10 cellular contexts compared by ENCODE assay signal in the genomic region with DNA sequence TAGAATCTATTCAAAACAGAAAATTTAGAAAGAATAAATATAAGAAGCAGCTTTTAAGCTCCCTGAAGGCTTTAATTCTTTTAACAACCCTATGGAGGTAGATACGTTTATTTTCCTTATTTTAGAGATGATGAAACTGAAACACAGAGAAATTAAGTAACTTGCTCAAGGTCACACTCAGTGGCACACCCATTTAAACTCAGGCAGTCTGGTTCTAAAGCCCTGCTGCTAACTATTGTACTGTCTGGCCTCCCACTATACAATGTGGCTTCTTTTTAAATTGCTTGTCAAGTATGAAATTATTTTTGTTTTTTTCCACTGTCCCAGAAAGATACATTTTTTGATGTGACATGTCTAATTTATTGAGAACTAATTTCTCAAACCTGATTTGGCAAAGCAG. TPM values are rescaled to one million over a fixed set of nuclear protein-coding genes. Genes with fewer than 3 reads are reported as not detected.
A peak's percentile ranks its signal among the peaks of the same experiment; 100 is the strongest.
DNase-seq lines count a peak whose midpoint lies in the region; ATAC-seq and TF ChIP-seq lines count a peak whose summit lies in the region.
"Had no signal": no experiment of that assay in that cellular context is flagged by ENCODE, and none has a peak within 500 bp of the region (broad histone marks: within the 10 kb centered on the region; RNA-seq: fewer than 3 reads in every experiment).

No MANE protein-coding gene starts in this region.

- peaks cover 18 to 47% of the 10 kb centered on the region in 2 donors for H3K36me3 Mint-ChIP-seq in activated naive CD4-positive, alpha-beta T cell treated with anti-CD3 and anti-CD28 coated beads, Interleukin-2, amount 50 U/mL, for 72 hours
- H3K36me3 Mint-ChIP-seq in memory B cell, result peaks cover 5% of the 10 kb centered on the region

- H3K4me3 Mint-ChIP-seq in memory B cell, result no peak overlapping the region

- peaks cover 54% of the 10 kb centered on the region; the same call in 1 of the 2 replicates for H4K20me1 ChIP-seq in HCT116 (ENCODE audit: insufficient read depth)

- no peak overlapping the region for H3K9ac ChIP-seq in HCT116 (ENCODE audit: low read length)

- ATAC-seq in HCT116 (no peak), memory B cell (ENCODE audit: low read depth) (no peak), GM19328 (IDR thresholded peaks at IDR 0.05; ENCODE audit: unreplicated experiment) (no peak)
- no peak for ATAC-seq in activated naive CD4-positive, alpha-beta T cell treated with anti-CD3 and anti-CD28 coated beads, Interleukin-2, amount 50 U/mL, for 72 hours

- H3K9me3 ChIP-seq in HCT116 (ENCODE audit: control insufficient read depth in 1 of 2, insufficient read depth in 1 of 2, low read depth in 1 of 2, low read length in 2 of 2), result no peaks in the 10 kb centered on the region

- H3K9me2 ChIP-seq in HCT116 (ENCODE audit: insufficient read depth), result no peaks in the 10 kb centered on the region

- H3K4me1 ChIP-seq in ACC112 (ENCODE audit: control insufficient read depth, insufficient read depth, low read length, unreplicated experiment) (peaks cover 19% of the 10 kb centered on the region), HCT116 (ENCODE audit: control insufficient read depth in 1 of 2, insufficient read depth in 2 of 2, low read length in 2 of 2) (peaks cover 12 to 28% of the 10 kb centered on the region in 2 experiments)

- CTCF ChIA-PET in HCT116 (lab: Charles Lee), result no interaction called here

- peak overlapping the region; percentile 84; the same call in 1 of the 2 replicates for H3K4me2 ChIP-seq in HCT116 (ENCODE audit: low read length)

- H3K27ac Mint-ChIP-seq in activated naive CD4-positive, alpha-beta T cell treated with anti-CD3 and anti-CD28 coated beads, Interleukin-2, amount 50 U/mL, for 72 hours, result peak overlapping the region; percentile 69 to 91
- H3K27ac Mint-ChIP-seq in memory B cell, result peak overlapping the region; percentile 99

- H3K27me3 ChIP-seq in ACC112 (ENCODE audit: insufficient read depth, low read length), result no peaks in the 10 kb centered on the region
- H3K27me3 ChIP-seq in HCT116 (ENCODE audit: insufficient read depth, low read length), result no peaks in the 10 kb centered on the region

- H3K4me3 ChIP-seq in ACC112 (ENCODE audit: low read depth, low read length) (peak overlapping the region; percentile 90), HCT116 (replicated peaks in 1 of 2; ENCODE audit: low read depth in 1 of 2, low read length in 2 of 2) (peak overlapping the region in 1 of 2 experiments; percentile 95; a peak in 1 of 4 replicates)

- TF ChIP-seq RAD21 in HCT116 (IDR thresholded peaks at IDR 0.05; ENCODE audit: low read depth), result no peak

- H3K27ac ChIP-seq in ACC112 (ENCODE audit: low read depth, low read length), result peak overlapping the region; percentile 74; the same call in 1 of the 2 replicates
- H3K27ac ChIP-seq in HCT116 (ENCODE audit: low read depth, low read length), result no peak overlapping the region

- RAD21 ChIA-PET in HCT116 (lab: Charles Lee; ENCODE audit: low non-redundant PET in 1 of 2, low total read pairs in 2 of 2, uncharacterized antibody in 2 of 2, unreplicated experiment in 2 of 2), result no interaction called here

- TF ChIP-seq CTCF in HCT116 (IDR thresholded peaks at IDR 0.05 in 2 of 3, conservative IDR thresholded peaks at IDR 0.05 in 1 of 3; ENCODE audit: borderline replicate concordance in 1 of 3, insufficient read depth in 1 of 3, low read depth in 2 of 3, low read length in 2 of 3) (no peak), GM20000 (IDR thresholded peaks at IDR 0.05; ENCODE audit: extremely low read depth, missing control alignments) (no peak)

- peaks cover 22% of the 10 kb centered on the region for H3K4me1 Mint-ChIP-seq in memory B cell

- intact Hi-C loops in HCT116 (cut with micrococcal nuclease), result no loop called here

- H3K9me3 Mint-ChIP-seq in activated naive CD4-positive, alpha-beta T cell treated with anti-CD3 and anti-CD28 coated beads, Interleukin-2, amount 50 U/mL, for 72 hours, result no peaks in the 10 kb centered on the region
- H3K9me3 Mint-ChIP-seq in memory B cell, result no peaks in the 10 kb centered on the region

- DNase-seq in HCT116 (ENCODE audit: low read depth, low spot score) (no peak), memory B cell (ENCODE audit: low spot score in 2 of 2) (no peak), GM20000 (ENCODE audit: low spot score) (no peak), NCI-H2081 (lab: John Stamatoyannopoulos, UW) (no peak), NCI-H82 (lab: John Stamatoyannopoulos, UW) (no peak)
- no peak for DNase-seq in activated naive CD4-positive, alpha-beta T cell treated with anti-CD3 and anti-CD28 coated beads, Interleukin-2, amount 50 U/mL, for 72 hours (ENCODE audit: low spot score in 2 of 2)

- BruUV-seq in HCT116 (replicated peaks; lab: Mats Ljungman, UMichigan), result no TSS peak

- H3K36me3 ChIP-seq in ACC112 (ENCODE audit: insufficient read depth, low read length) (0 out of 2 replicates have a peak, but pooled peaks cover 5% of the 10 kb centered on the region), HCT116 (ENCODE audit: control insufficient read depth in 1 of 2, insufficient read depth in 2 of 2, low read length in 2 of 2) (peaks cover 0 to 10% of the 10 kb centered on the region in 2 experiments; a peak in 1 of 4 replicates)

- H3K79me2 ChIP-seq in ACC112 (ENCODE audit: control insufficient read depth, insufficient read depth, low read length, unreplicated experiment) (peaks cover 69% of the 10 kb centered on the region), HCT116 (ENCODE audit: insufficient read depth, low read length) (peaks cover 83% of the 10 kb centered on the region)

- no peak for TF ChIP-seq POLR2A in HCT116 (IDR thresholded peaks at IDR 0.05; ENCODE audit: borderline replicate concordance, extremely low read depth, insufficient read depth, insufficient read length)

- H2AFZ ChIP-seq in ACC112 (ENCODE audit: low read length, unreplicated experiment) (no peak overlapping the region), HCT116 (ENCODE audit: low read depth, low read length, poor library complexity, severe bottlenecking) (no peak overlapping the region)

- no peaks in the 10 kb centered on the region for H3K27me3 Mint-ChIP-seq in memory B cell

- POLR2A ChIA-PET in HCT116 (lab: Charles Lee), result no interaction called here

TF ChIP-seq in HCT116, 20 proteins besides CTCF, POLR2A, EP300 and RAD21:
- TF ChIP-seq JUND (IDR thresholded peaks at IDR 0.05) (no peak), ZFX (IDR thresholded peaks at IDR 0.05) (no peak), FOSL1 (IDR thresholded peaks at IDR 0.05; ENCODE audit: low read depth) (no peak), SP1 (IDR thresholded peaks at IDR 0.05; ENCODE audit: low read depth) (no peak)
- TF ChIP-seq, protein P1, sequence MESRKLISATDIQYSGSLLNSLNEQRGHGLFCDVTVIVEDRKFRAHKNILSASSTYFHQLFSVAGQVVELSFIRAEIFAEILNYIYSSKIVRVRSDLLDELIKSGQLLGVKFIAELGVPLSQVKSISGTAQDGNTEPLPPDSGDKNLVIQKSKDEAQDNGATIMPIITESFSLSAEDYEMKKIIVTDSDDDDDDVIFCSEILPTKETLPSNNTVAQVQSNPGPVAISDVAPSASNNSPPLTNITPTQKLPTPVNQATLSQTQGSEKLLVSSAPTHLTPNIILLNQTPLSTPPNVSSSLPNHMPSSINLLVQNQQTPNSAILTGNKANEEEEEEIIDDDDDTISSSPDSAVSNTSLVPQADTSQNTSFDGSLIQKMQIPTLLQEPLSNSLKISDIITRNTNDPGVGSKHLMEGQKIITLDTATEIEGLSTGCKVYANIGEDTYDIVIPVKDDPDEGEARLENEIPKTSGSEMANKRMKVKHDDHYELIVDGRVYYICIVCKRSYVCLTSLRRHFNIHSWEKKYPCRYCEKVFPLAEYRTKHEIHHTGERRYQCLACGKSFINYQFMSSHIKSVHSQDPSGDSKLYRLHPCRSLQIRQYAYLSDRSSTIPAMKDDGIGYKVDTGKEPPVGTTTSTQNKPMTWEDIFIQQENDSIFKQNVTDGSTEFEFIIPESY (IDR thresholded peaks at IDR 0.05; ENCODE audit: extremely low read depth, insufficient replicate concordance, low read length), result no peak
TF ChIP-seq in HCT116: peak in this region for 0.

RNA-seq across cellular contexts. Expression of a gene that starts 55.7 kb away (rescaled TPM):
- total RNA-seq in HCT116 (2021; ENCODE audit: unreplicated experiment), result not detected
- 0.62 TPM in 1 of 2 replicates, not detected in the other for polyA plus RNA-seq in HCT116 (2012)
- total RNA-seq in activated naive CD4-positive, alpha-beta T cell treated with anti-CD3 and anti-CD28 coated beads, Interleukin-2, amount 50 U/mL, for 72 hours, result not detected
- total RNA-seq: mononuclear cell; T-helper 1 cell treated with Interleukin-12 subunit alpha and Interleukin-12 subunit beta and Interleukin-4 antibody, amounts not matched to agents 30 ng/mL and 1 ng/mL, for 36 hours had no signal
